27 cellular contexts compared by ENCODE assay signal in genomic region chr3:42180901-42181300, GRCh38.
DNase-seq lines count a peak whose midpoint lies in the region; ATAC-seq and TF ChIP-seq lines count a peak whose summit lies in the region.
"Had no signal": no experiment of that assay in that cellular context is flagged by ENCODE, and none has a peak within 500 bp of the region (broad histone marks: within the 10 kb centered on the region; RNA-seq: fewer than 3 reads in every experiment).

No MANE protein-coding gene starts in this region.

- peaks cover 16% of the 10 kb centered on the region for H3K36me3 Mint-ChIP-seq in type B pancreatic cell

- H3K27me3 ChIP-seq in left ventricle myocardium inferior (ENCODE audit: low read depth), result no peaks in the 10 kb centered on the region
- no peaks in the 10 kb centered on the region for H3K27me3 ChIP-seq in heart right ventricle
- H3K27me3 ChIP-seq in colonic mucosa, result no peaks in the 10 kb centered on the region
- H3K27me3 ChIP-seq in mucosa of rectum (ENCODE audit: control insufficient read depth in 2 of 2, insufficient read depth in 2 of 2, low read length in 2 of 2), result no peaks in the 10 kb centered on the region
- H3K27me3 ChIP-seq: neural progenitor cell, sigmoid colon had no signal

- no peaks in the 10 kb centered on the region for H3K9me3 Mint-ChIP-seq in type B pancreatic cell
- H3K9me3 Mint-ChIP-seq: activated naive CD8-positive, alpha-beta T cell treated with anti-CD3 and anti-CD28 coated beads, Interleukin-2, amount 50 U/mL, for 24 hours; activated T-cell treated with anti-CD3 and anti-CD28 coated beads, Interleukin-2, amount 50 U/mL, for 4 hours; CD14-positive monocyte; neural progenitor cell; stimulated activated effector memory CD8-positive, alpha-beta T cell treated with anti-CD3 and anti-CD28 coated beads, Interleukin-12 subunit alpha, Interleukin-12 subunit beta, amount 100 ng/mL, for 72 hours had no signal

- H3K27ac ChIP-seq in left ventricle myocardium inferior (replicated peaks), result peak overlapping the region; percentile 18
- H3K27ac ChIP-seq in heart right ventricle, result peak overlapping the region in 1 of 10 donors; percentile 65
- peak overlapping the region; percentile 65 for H3K27ac ChIP-seq in colonic mucosa
- peak overlapping the region; percentile 18 to 71 for H3K27ac ChIP-seq in mucosa of rectum (ENCODE audit: low read depth in 2 of 2, low read length in 2 of 2)
- H3K27ac ChIP-seq: neural progenitor cell, sigmoid colon had no signal

- H3K4me3 ChIP-seq in left ventricle myocardium inferior, result no peak overlapping the region
- no peak overlapping the region for H3K4me3 ChIP-seq in heart right ventricle
- no peak overlapping the region for H3K4me3 ChIP-seq in colonic mucosa
- H3K4me3 ChIP-seq in mucosa of rectum (ENCODE audit: low read length in 2 of 2), result no peak overlapping the region
- H3K4me3 ChIP-seq: neural progenitor cell, sigmoid colon had no signal

- DNase-seq in left ventricle myocardium inferior, result no peak
- no peak for DNase-seq in heart right ventricle
- peak; percentile 52 for DNase-seq in colonic mucosa
- no peak for DNase-seq in type B pancreatic cell (ENCODE audit: extremely low spot score, unreplicated experiment)
- DNase-seq in stimulated activated CD4-positive, alpha-beta T cell treated with anti-CD3 and anti-CD28 coated beads, Interleukin-12 subunit alpha, Interleukin-12 subunit beta, amount 100 ng/mL, for 4 hours, result no peak
- no peak for DNase-seq in Ammon's horn (ENCODE audit: low spot score)
- no peak for DNase-seq in activated T-cell treated with anti-CD3 and anti-CD28 coated beads, Interleukin-2, amount 50 U/mL, for 1 hour
- DNase-seq: activated naive CD4-positive, alpha-beta T cell; activated naive CD8-positive, alpha-beta T cell treated with anti-CD3 and anti-CD28 coated beads, Interleukin-2, amount 50 U/mL, for 24 hours; activated T-cell treated with anti-CD3 and anti-CD28 coated beads, Interleukin-2, amount 50 U/mL, for 4 hours; DMS79 treated with DMSO at 0.1 percent for 48 hours; foreskin melanocyte; GDM1; KG1; MM.1S; NCI-H2029; NCI-H69; SHP77; sigmoid colon; stimulated activated CD4-positive, alpha-beta T cell treated with anti-CD3 and anti-CD28 coated beads, Interleukin-15, amount 100 ng/mL, for 24 hours; stimulated activated CD4-positive, alpha-beta T cell treated with anti-CD3 and anti-CD28 coated beads, Interleukin-4, amount 100 ng/mL, for 4 hours; T-helper 2 cell had no signal

- intact Hi-C loops in left ventricle myocardium inferior (cut with micrococcal nuclease) (no loop called here), heart right ventricle (cut with DNase I) (loop anchor here in 4 of 10 donors (10.0 kb wide), 2 partner anchors 166 to 286 kb away; no protein-coding TSS in a partner anchor), colonic mucosa (cut with DNase I) (loop anchor here (10.0 kb wide), 1 partner anchor 176 kb away; no protein-coding TSS in a partner anchor)

- H3K36me3 ChIP-seq in left ventricle myocardium inferior (peaks cover 18% of the 10 kb centered on the region), heart right ventricle (peaks cover 0 to 23% (median 0%) of the 10 kb centered on the region in 9 donors), colonic mucosa (no peaks in the 10 kb centered on the region), mucosa of rectum (ENCODE audit: control insufficient read depth in 2 of 2, insufficient read depth in 2 of 2, low read length in 2 of 2) (peaks cover 15 to 18% of the 10 kb centered on the region in 2 donors)
- H3K36me3 ChIP-seq: neural progenitor cell had no signal

- H3K27ac Mint-ChIP-seq in type B pancreatic cell, result peak overlapping the region; percentile 86
- H3K27ac Mint-ChIP-seq: activated naive CD8-positive, alpha-beta T cell treated with anti-CD3 and anti-CD28 coated beads, Interleukin-2, amount 50 U/mL, for 24 hours; CD14-positive monocyte; stimulated activated effector memory CD8-positive, alpha-beta T cell treated with anti-CD3 and anti-CD28 coated beads, Interleukin-12 subunit alpha, Interleukin-12 subunit beta, amount 100 ng/mL, for 72 hours had no signal

- WGBS in heart right ventricle, 2 donors, result 93 to 95% methylated on average over 8 of the region's 8 CpGs

- peaks cover 26% of the 10 kb centered on the region for H3K4me1 Mint-ChIP-seq in type B pancreatic cell (ENCODE audit: unreplicated experiment)
- H3K4me1 Mint-ChIP-seq: CD14-positive monocyte had no signal

- peaks cover 91% of the 10 kb centered on the region for H3K4me1 ChIP-seq in left ventricle myocardium inferior
- peaks cover 0 to 87% (median 61%) of the 10 kb centered on the region in 9 donors for H3K4me1 ChIP-seq in heart right ventricle
- peaks cover 7% of the 10 kb centered on the region for H3K4me1 ChIP-seq in colonic mucosa
- H3K4me1 ChIP-seq in mucosa of rectum (ENCODE audit: control insufficient read depth in 2 of 2, insufficient read depth in 2 of 2, low read length in 2 of 2), result peaks cover 17 to 26% of the 10 kb centered on the region in 2 donors

- TF ChIP-seq CTCF in left ventricle myocardium inferior (IDR thresholded peaks at IDR 0.05; ENCODE audit: borderline replicate concordance) (no peak), heart right ventricle (IDR thresholded peaks at IDR 0.05) (no peak), colonic mucosa (IDR thresholded peaks at IDR 0.05) (no peak), type B pancreatic cell (conservative IDR thresholded peaks at IDR 0.05) (no peak)

- no peak overlapping the region for H3K4me3 Mint-ChIP-seq in type B pancreatic cell
- H3K4me3 Mint-ChIP-seq: activated naive CD8-positive, alpha-beta T cell treated with anti-CD3 and anti-CD28 coated beads, Interleukin-2, amount 50 U/mL, for 24 hours; activated T-cell treated with anti-CD3 and anti-CD28 coated beads, Interleukin-2, amount 50 U/mL, for 4 hours; CD14-positive monocyte; neural progenitor cell; stimulated activated effector memory CD8-positive, alpha-beta T cell treated with anti-CD3 and anti-CD28 coated beads, Interleukin-12 subunit alpha, Interleukin-12 subunit beta, amount 100 ng/mL, for 72 hours had no signal

- no peaks in the 10 kb centered on the region for H3K9me3 ChIP-seq in left ventricle myocardium inferior (replicated peaks)
- no peaks in the 10 kb centered on the region for H3K9me3 ChIP-seq in heart right ventricle
- H3K9me3 ChIP-seq in colonic mucosa, result no peaks in the 10 kb centered on the region
- no peaks in the 10 kb centered on the region for H3K9me3 ChIP-seq in mucosa of rectum (ENCODE audit: control insufficient read depth in 2 of 2, low read length in 2 of 2)
- H3K9me3 ChIP-seq: sigmoid colon had no signal

- peak overlapping the region in 1 of 2 donors; percentile 57 for H3K9ac ChIP-seq in colonic mucosa (ENCODE audit: low read depth in 2 of 2, low read length in 2 of 2)
- peak overlapping the region in 1 of 2 donors; percentile 28 for H3K9ac ChIP-seq in mucosa of rectum (ENCODE audit: low read depth in 1 of 2, low read length in 2 of 2)
- H3K9ac ChIP-seq: neural progenitor cell had no signal

- no peak for ATAC-seq in heart right ventricle
- ATAC-seq: activated naive CD8-positive, alpha-beta T cell treated with anti-CD3 and anti-CD28 coated beads, Interleukin-2, amount 50 U/mL, for 24 hours; activated T-cell treated with anti-CD3 and anti-CD28 coated beads, Interleukin-2, amount 50 U/mL, for 4 hours; Panc1; stimulated activated effector memory CD8-positive, alpha-beta T cell treated with anti-CD3 and anti-CD28 coated beads, Interleukin-12 subunit alpha, Interleukin-12 subunit beta, amount 100 ng/mL, for 72 hours had no signal

- no peaks in the 10 kb centered on the region for H3K27me3 Mint-ChIP-seq in type B pancreatic cell
- H3K27me3 Mint-ChIP-seq: activated naive CD8-positive, alpha-beta T cell treated with anti-CD3 and anti-CD28 coated beads, Interleukin-2, amount 50 U/mL, for 24 hours had no signal
